8 cellular contexts compared by ENCODE assay signal in genomic region chr12:26125451-26126339, GRCh38. TPM values are rescaled to one million over a fixed set of nuclear protein-coding genes. Genes with fewer than 3 reads are reported as not detected.
DNase-seq lines count a peak whose midpoint lies in the region; ATAC-seq and TF ChIP-seq lines count a peak whose summit lies in the region.

No MANE protein-coding gene starts in this region.

- peak; percentile 79 for DNase-seq in Ammon's horn (ENCODE audit: low spot score)
- peak; percentile 78 for DNase-seq in OCI-M1 (lab: John Stamatoyannopoulos, UW)
- peak; percentile 67 for DNase-seq in amniotic stem cell (lab: John Stamatoyannopoulos, UW)
- DNase-seq in heart right ventricle = peak; percentile 68 to 74
- DNase-seq in omental fat pad (ENCODE audit: low spot score) = peak; percentile 43
- DNase-seq in NCI-H2107 treated with DMSO at 0.1 percent for 48 hours (lab: John Stamatoyannopoulos, UW; ENCODE audit: unreplicated experiment) = no peak

- H3K27me3 ChIP-seq in heart right ventricle = peaks cover 0 to 84% (median 0%) of the 10 kb centered on the region in 7 donors

- TF ChIP-seq CTCF in heart right ventricle (IDR thresholded peaks at IDR 0.05) = no peak
- no peak for TF ChIP-seq CTCF in omental fat pad (IDR thresholded peaks at IDR 0.05)

- H3K27ac ChIP-seq in heart right ventricle = peak overlapping the region; percentile 65 to 98 (median 93)

- intact Hi-C loops in heart right ventricle (cut with DNase I) = loop anchor here in 8 of 10 donors (1.0 to 10.0 kb wide), 6 partner anchors 11 to 309 kb away; partner anchors contain the start of genes SSPN (in 5 of the 8) and RASSF8 (in 1 of the 8)

- peaks cover 3 to 54% (median 18%) of the 10 kb centered on the region in 9 donors for H3K4me1 ChIP-seq in heart right ventricle

- ATAC-seq in GM18873 (IDR thresholded peaks at IDR 0.05; ENCODE audit: low FRiP score, unreplicated experiment) (peak; percentile 33), HG03439 (IDR thresholded peaks at IDR 0.05; ENCODE audit: unreplicated experiment) (peak; percentile 31), heart right ventricle (peak; percentile 53 to 92 (median 73)), omental fat pad (ENCODE audit: low FRiP score) (peak; percentile 84)

- H3K9me3 ChIP-seq in heart right ventricle = no peaks in the 10 kb centered on the region

- 1% methylated on average over 62 to 65 of the region's 65 CpGs for WGBS in heart right ventricle, 2 donors

- peak overlapping the region; percentile 46 to 80 (median 65) for H3K4me3 ChIP-seq in heart right ventricle

- H3K36me3 ChIP-seq in heart right ventricle = no peaks in the 10 kb centered on the region

RNA-seq across cellular contexts. Expression of gene BHLHE41, which starts 0.9 kb away (rescaled TPM):
- total RNA-seq in heart right ventricle = 10 to 100 TPM in 9 of 10 donors, 1 to 10 TPM in 1; 7.8 to 80.1 (median 42.9) TPM
- polyA plus RNA-seq in heart right ventricle = 1 to 10 TPM; 5.7 to 5.8 TPM
- 1 to 10 TPM; 4.6 to 7.5 (median 5.2) TPM for total RNA-seq in omental fat pad

Comparison
In these comparisons a context has a peak if more than half of its experiments do, and no peak if none do; other contexts are left out.
1. ATAC-seq: peak in every context shown above with its lines; median percentile 84 in omental fat pad; 73 in heart right ventricle; 33 in GM18873; 31 in HG03439.